In the genomic region with DNA sequence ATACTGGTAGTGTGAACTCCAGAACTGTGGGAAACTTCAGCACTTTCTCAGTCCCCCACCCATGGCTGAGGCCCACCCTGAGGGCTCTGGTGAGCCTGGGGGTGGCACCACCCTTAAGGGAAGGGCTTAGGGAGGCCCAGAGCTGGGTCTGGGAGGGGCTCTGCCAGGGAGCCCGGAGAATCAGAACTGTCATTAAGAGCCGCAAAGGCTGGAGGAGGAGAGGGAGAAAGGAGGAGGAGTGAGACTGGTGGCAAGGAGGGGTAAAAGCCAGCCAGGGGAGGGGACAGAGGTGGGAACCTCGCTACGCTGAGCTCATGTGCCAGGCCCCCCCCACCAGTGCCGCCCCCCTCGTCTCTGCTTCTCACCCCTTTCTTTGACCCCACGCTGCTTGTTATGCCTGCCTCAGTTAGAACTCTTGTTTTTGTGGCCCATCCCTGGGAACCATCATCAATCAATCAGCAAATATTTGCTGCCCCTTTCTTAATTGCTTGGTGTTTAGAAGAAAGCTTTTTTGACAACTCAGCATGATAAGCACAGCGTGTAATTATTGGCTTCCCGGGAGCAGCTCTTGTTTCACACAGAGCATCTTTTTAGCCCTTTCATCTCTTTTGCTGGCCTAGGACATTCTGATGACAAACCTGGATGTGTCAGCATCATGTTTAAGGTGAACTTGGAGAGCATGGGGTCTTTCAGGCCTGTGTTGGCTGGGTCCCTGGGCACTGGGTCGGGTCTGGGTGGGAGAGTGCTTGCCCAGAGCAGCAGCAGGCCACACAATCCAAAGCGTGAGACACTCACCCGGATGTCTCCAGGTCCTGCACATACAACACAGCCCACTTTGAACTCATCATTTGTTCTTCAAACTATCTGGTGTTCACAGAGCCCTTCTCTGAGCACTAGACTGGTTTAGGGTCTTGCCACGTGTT, we compare ENCODE assay signal across 15 cellular contexts.
"Had no signal": no experiment of that assay in that cellular context is flagged by ENCODE, and none has a peak within 500 bp of the region (broad histone marks: within the 10 kb centered on the region; RNA-seq: fewer than 3 reads in every experiment).

No MANE protein-coding gene starts in this region.

- ATAC-seq: activated naive CD4-positive, alpha-beta T cell treated with anti-CD3 and anti-CD28 coated beads, Interleukin-2, amount 50 U/mL, for 72 hours; natural killer cell; stimulated activated effector memory CD8-positive, alpha-beta T cell treated with anti-CD3 and anti-CD28 coated beads, Interleukin-12 subunit alpha, Interleukin-12 subunit beta, amount 100 ng/mL, for 72 hours had no signal

- H3K9me3 ChIP-seq: mucosa of descending colon, tibial artery, vagina had no signal

- H3K4me3 Mint-ChIP-seq: activated T-cell treated with anti-CD3 and anti-CD28 coated beads, Interleukin-2, amount 50 U/mL, for 24 hours; brain; dendritic cell treated with granulocyte-macrophage colony-stimulating factor and Interleukin-4, amounts not matched to agents 40 ng/mL and 50 ng/mL, for 4 days; natural killer cell; stimulated activated effector memory CD8-positive, alpha-beta T cell treated with anti-CD3 and anti-CD28 coated beads, Interleukin-12 subunit alpha, Interleukin-12 subunit beta, amount 100 ng/mL, for 72 hours had no signal

- H3K27me3 ChIP-seq: vagina had no signal

- H3K4me3 ChIP-seq: lung, mucosa of descending colon, skin epidermis, tibial artery, vagina had no signal

- H3K9me3 Mint-ChIP-seq: activated T-cell treated with anti-CD3 and anti-CD28 coated beads, Interleukin-2, amount 50 U/mL, for 24 hours; natural killer cell; stimulated activated effector memory CD8-positive, alpha-beta T cell treated with anti-CD3 and anti-CD28 coated beads, Interleukin-12 subunit alpha, Interleukin-12 subunit beta, amount 100 ng/mL, for 72 hours had no signal

- H3K27ac Mint-ChIP-seq: activated naive CD4-positive, alpha-beta T cell treated with anti-CD3 and anti-CD28 coated beads, Interleukin-2, amount 50 U/mL, for 72 hours; activated T-cell treated with anti-CD3 and anti-CD28 coated beads, Interleukin-2, amount 50 U/mL, for 24 hours; dendritic cell treated with granulocyte-macrophage colony-stimulating factor and Interleukin-4, amounts not matched to agents 40 ng/mL and 50 ng/mL, for 4 days; natural killer cell; stimulated activated effector memory CD8-positive, alpha-beta T cell treated with anti-CD3 and anti-CD28 coated beads, Interleukin-12 subunit alpha, Interleukin-12 subunit beta, amount 100 ng/mL, for 72 hours had no signal

- H3K36me3 Mint-ChIP-seq: brain; natural killer cell; stimulated activated effector memory CD8-positive, alpha-beta T cell treated with anti-CD3 and anti-CD28 coated beads, Interleukin-12 subunit alpha, Interleukin-12 subunit beta, amount 100 ng/mL, for 72 hours had no signal

- H3K27me3 Mint-ChIP-seq: activated T-cell treated with anti-CD3 and anti-CD28 coated beads, Interleukin-2, amount 50 U/mL, for 24 hours; brain; dendritic cell treated with granulocyte-macrophage colony-stimulating factor and Interleukin-4, amounts not matched to agents 40 ng/mL and 50 ng/mL, for 4 days had no signal

- H3K4me1 Mint-ChIP-seq: natural killer cell; stimulated activated effector memory CD8-positive, alpha-beta T cell treated with anti-CD3 and anti-CD28 coated beads, Interleukin-12 subunit alpha, Interleukin-12 subunit beta, amount 100 ng/mL, for 72 hours had no signal

- H3K27ac ChIP-seq: skin epidermis, tibial artery, vagina had no signal

- H3K4me1 ChIP-seq: tibial artery, vagina had no signal

- DNase-seq: activated effector memory CD4-positive, alpha-beta T cell treated with Interleukin-2 at 50 U/mL for 16 hours; activated T-cell treated with anti-CD3 and anti-CD28 coated beads, Interleukin-2, amount 50 U/mL, for 24 hours; amniotic stem cell; hypothalamus; mucosa of descending colon; natural killer cell; occipital lobe had no signal

- H3K36me3 ChIP-seq: tibial artery, vagina had no signal
